15 cellular contexts compared by ENCODE assay signal in the genomic region with DNA sequence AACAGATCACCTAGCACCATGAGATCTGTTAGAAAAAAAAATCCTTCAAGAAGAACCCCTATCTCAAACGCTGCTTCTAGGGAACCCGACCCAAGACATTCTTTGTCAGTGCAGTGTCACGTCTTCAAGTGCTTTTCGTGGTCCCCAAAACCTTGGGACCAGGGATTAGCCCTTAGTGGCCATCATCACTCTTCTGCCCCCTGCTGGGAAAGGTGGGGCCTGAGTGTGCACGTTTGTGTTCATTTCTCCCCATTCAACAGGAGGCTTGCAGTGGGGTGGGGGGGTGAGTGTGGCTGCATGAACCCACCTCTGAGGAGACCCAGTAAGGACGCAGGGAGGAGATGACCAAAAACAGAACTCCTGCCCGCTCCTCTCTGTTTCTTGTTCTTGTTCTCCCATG. TPM values are rescaled to one million over a fixed set of nuclear protein-coding genes. Genes with fewer than 3 reads are reported as not detected.
A peak's percentile ranks its signal among the peaks of the same experiment; 100 is the strongest.
DNase-seq lines count a peak whose midpoint lies in the region; ATAC-seq and TF ChIP-seq lines count a peak whose summit lies in the region.
"Had no signal": no experiment of that assay in that cellular context is flagged by ENCODE, and none has a peak within 500 bp of the region (broad histone marks: within the 10 kb centered on the region; RNA-seq: fewer than 3 reads in every experiment).

No MANE protein-coding gene starts in this region.

- H3K4me1 ChIP-seq in DND-41 (ENCODE audit: insufficient read depth, low read length) (no peaks in the 10 kb centered on the region), RWPE2 (ENCODE audit: insufficient read depth, poor library complexity, severe bottlenecking) (peaks cover 8% of the 10 kb centered on the region)

- no peaks in the 10 kb centered on the region for H3K79me2 ChIP-seq in DND-41 (ENCODE audit: insufficient read depth, low read length)
- H3K79me2 ChIP-seq: hepatocyte had no signal

- ATAC-seq in DND-41 (ENCODE audit: insufficient read depth, low read depth) (no peak), RWPE2 (ENCODE audit: low read depth) (no peak)
- ATAC-seq: CD8-positive, alpha-beta T cell; Right ventricle myocardium inferior had no signal

- peak; percentile 21 for DNase-seq in DND-41
- no peak for DNase-seq in RWPE2 (ENCODE audit: low spot score)
- no peak for DNase-seq in fibroblast of the aortic adventitia (ENCODE audit: low read depth)
- DNase-seq in cerebellar nuclear complex (lab: John Stamatoyannopoulos, UW) = no peak
- no peak for DNase-seq in NCI-H1694 treated with DMSO at 0.1 percent for 48 hours (lab: John Stamatoyannopoulos, UW)
- DNase-seq in AG08396 (ENCODE audit: low spot score) = no peak
- DNase-seq: CD8-positive, alpha-beta T cell; esophagus squamous epithelium; left cardiac atrium; NCI-H748 treated with DMSO at 0.1 percent for 48 hours had no signal

- H2AFZ ChIP-seq in DND-41 (ENCODE audit: low read depth, low read length) = no peak overlapping the region
- H2AFZ ChIP-seq: hepatocyte had no signal

- no peak overlapping the region for H3K4me2 ChIP-seq in DND-41 (ENCODE audit: insufficient read depth, low read length)
- H3K4me2 ChIP-seq: hepatocyte, smooth muscle cell had no signal

- no peaks in the 10 kb centered on the region for H4K20me1 ChIP-seq in DND-41 (ENCODE audit: insufficient read depth, low read length)

- no peak overlapping the region for H3K9ac ChIP-seq in DND-41 (ENCODE audit: low read depth, low read length)

- no peaks in the 10 kb centered on the region for H3K36me3 ChIP-seq in DND-41 (ENCODE audit: insufficient read depth, low read length)
- no peaks in the 10 kb centered on the region for H3K36me3 ChIP-seq in RWPE2 (ENCODE audit: low read depth)
- H3K36me3 ChIP-seq: esophagus squamous epithelium had no signal

- H3K27me3 ChIP-seq in DND-41 (ENCODE audit: insufficient read depth, low read length, poor library complexity) (no peaks in the 10 kb centered on the region), RWPE2 (ENCODE audit: insufficient read depth, poor library complexity, severe bottlenecking) (no peaks in the 10 kb centered on the region)
- H3K27me3 ChIP-seq: hepatocyte had no signal

- H3K9me3 ChIP-seq in DND-41 (ENCODE audit: insufficient read depth, low read length, severe bottlenecking) (no peaks in the 10 kb centered on the region), RWPE2 (ENCODE audit: severe bottlenecking) (no peaks in the 10 kb centered on the region)
- H3K9me3 ChIP-seq: esophagus squamous epithelium had no signal

- peak; percentile 50 for TF ChIP-seq CTCF in DND-41 (IDR thresholded peaks at IDR 0.05; ENCODE audit: borderline replicate concordance, extremely low read depth, low read length, poor library complexity, severe bottlenecking)
- peak; percentile 38; the same call in 2 of the 3 replicates for TF ChIP-seq CTCF in GM12872 (IDR thresholded peaks at IDR 0.05; ENCODE audit: insufficient read depth, low read depth, low read length)
- TF ChIP-seq CTCF in RWPE2 (IDR thresholded peaks at IDR 0.05; ENCODE audit: poor library complexity, severe bottlenecking) = peak; percentile 12
- peak; percentile 15 for TF ChIP-seq CTCF in fibroblast of the aortic adventitia (IDR thresholded peaks at IDR 0.05; ENCODE audit: insufficient read depth, low read length)

- H3K4me3 ChIP-seq in DND-41 (ENCODE audit: low read depth in 1 of 2, low read length in 2 of 2) (no peak overlapping the region), RWPE2 (ENCODE audit: severe bottlenecking) (no peak overlapping the region), fibroblast of the aortic adventitia (ENCODE audit: low read depth, low read length) (no peak overlapping the region)
- H3K4me3 ChIP-seq: esophagus squamous epithelium, hepatocyte, smooth muscle cell had no signal

- H3K27ac ChIP-seq in DND-41 (ENCODE audit: low read length) (no peak overlapping the region), RWPE2 (ENCODE audit: poor library complexity, severe bottlenecking) (no peak overlapping the region)
- H3K27ac ChIP-seq: hepatocyte had no signal

RNA-seq across cellular contexts. Expression of a gene that starts 15.6 kb away (rescaled TPM):
- total RNA-seq in fibroblast of the aortic adventitia (ENCODE audit: low replicate concordance) = 0.09 and 0.49 TPM in 2 replicates
- total RNA-seq: CD8-positive, alpha-beta T cell; mononuclear cell; smooth muscle cell had no signal
